In genomic region chr2:10504994-10505820, GRCh38 we compare ENCODE assay signal across 17 cellular contexts.
"Had no signal": no experiment of that assay in that cellular context is flagged by ENCODE, and none has a peak within 500 bp of the region (broad histone marks: within the 10 kb centered on the region; RNA-seq: fewer than 3 reads in every experiment).

No MANE protein-coding gene starts in this region.

- H3K9me3 ChIP-seq: gastrocnemius medialis, pancreas, transverse colon had no signal

- ATAC-seq: activated naive CD8-positive, alpha-beta T cell treated with anti-CD3 and anti-CD28 coated beads, Interleukin-2, amount 50 U/mL, for 24 hours; gastrocnemius medialis; heart left ventricle; pancreas had no signal

- H3K4me1 Mint-ChIP-seq: activated naive CD8-positive, alpha-beta T cell treated with anti-CD3 and anti-CD28 coated beads, Interleukin-2, amount 50 U/mL, for 24 hours; naive B cell had no signal

- H3K27me3 ChIP-seq: gastrocnemius medialis, heart left ventricle, neural progenitor cell, pancreas, transverse colon had no signal

- H3K27ac Mint-ChIP-seq: activated naive CD4-positive, alpha-beta T cell treated with anti-CD3 and anti-CD28 coated beads for 36 hours; activated naive CD8-positive, alpha-beta T cell treated with anti-CD3 and anti-CD28 coated beads, Interleukin-2, amount 50 U/mL, for 24 hours; naive B cell; neural progenitor cell; T-helper 2 cell treated with Interferon-gamma antibody and Interleukin-4, amounts not matched to agents 5 μg/mL and 100 μg/mL, for 36 hours had no signal

- H3K36me3 Mint-ChIP-seq: naive B cell, neural progenitor cell had no signal

- H3K36me3 ChIP-seq: gastrocnemius medialis, heart left ventricle, neural progenitor cell, pancreas, transverse colon had no signal

- H3K4me3 Mint-ChIP-seq: activated naive CD4-positive, alpha-beta T cell treated with anti-CD3 and anti-CD28 coated beads for 36 hours; activated naive CD8-positive, alpha-beta T cell treated with anti-CD3 and anti-CD28 coated beads, Interleukin-2, amount 50 U/mL, for 24 hours; naive B cell; neural progenitor cell; T-helper 2 cell treated with Interferon-gamma antibody and Interleukin-4, amounts not matched to agents 5 μg/mL and 100 μg/mL, for 36 hours had no signal

- H3K4me3 ChIP-seq: gastrocnemius medialis, heart left ventricle, neural progenitor cell, pancreas, transverse colon had no signal

- H3K27ac ChIP-seq: gastrocnemius medialis, heart left ventricle, neural progenitor cell, pancreas, transverse colon had no signal

- H3K9me3 Mint-ChIP-seq: activated naive CD4-positive, alpha-beta T cell treated with anti-CD3 and anti-CD28 coated beads for 36 hours; activated naive CD8-positive, alpha-beta T cell treated with anti-CD3 and anti-CD28 coated beads, Interleukin-2, amount 50 U/mL, for 24 hours; neural progenitor cell; T-helper 2 cell treated with Interferon-gamma antibody and Interleukin-4, amounts not matched to agents 5 μg/mL and 100 μg/mL, for 36 hours had no signal

- H3K4me2 ChIP-seq: neural progenitor cell had no signal

- H2AFZ ChIP-seq: neural progenitor cell had no signal

- H3K9ac ChIP-seq: neural progenitor cell had no signal

- FAIRE-seq: bronchial epithelial cell, pancreas had no signal

- DNase-seq: activated CD4-positive, alpha-beta T cell treated with anti-CD3 and anti-CD28 coated beads, Interleukin-2, amount 50 U/mL, for 1 hour; activated naive CD4-positive, alpha-beta T cell treated with anti-CD3 and anti-CD28 coated beads for 36 hours; activated naive CD8-positive, alpha-beta T cell treated with anti-CD3 and anti-CD28 coated beads, Interleukin-2, amount 50 U/mL, for 24 hours; erythroblast; gastrocnemius medialis; left cardiac atrium; mammary epithelial cell; naive B cell; pancreas; stimulated activated CD4-positive, alpha-beta T cell treated with anti-CD3 and anti-CD28 coated beads, Interleukin-4, amount 100 ng/mL, for 1 hour; stimulated activated naive CD4-positive, alpha-beta T cell; substantia nigra; transverse colon had no signal

- H3K4me1 ChIP-seq: gastrocnemius medialis, pancreas, transverse colon had no signal
